ENCODE assay signal across 16 cellular contexts in the genomic region with DNA sequence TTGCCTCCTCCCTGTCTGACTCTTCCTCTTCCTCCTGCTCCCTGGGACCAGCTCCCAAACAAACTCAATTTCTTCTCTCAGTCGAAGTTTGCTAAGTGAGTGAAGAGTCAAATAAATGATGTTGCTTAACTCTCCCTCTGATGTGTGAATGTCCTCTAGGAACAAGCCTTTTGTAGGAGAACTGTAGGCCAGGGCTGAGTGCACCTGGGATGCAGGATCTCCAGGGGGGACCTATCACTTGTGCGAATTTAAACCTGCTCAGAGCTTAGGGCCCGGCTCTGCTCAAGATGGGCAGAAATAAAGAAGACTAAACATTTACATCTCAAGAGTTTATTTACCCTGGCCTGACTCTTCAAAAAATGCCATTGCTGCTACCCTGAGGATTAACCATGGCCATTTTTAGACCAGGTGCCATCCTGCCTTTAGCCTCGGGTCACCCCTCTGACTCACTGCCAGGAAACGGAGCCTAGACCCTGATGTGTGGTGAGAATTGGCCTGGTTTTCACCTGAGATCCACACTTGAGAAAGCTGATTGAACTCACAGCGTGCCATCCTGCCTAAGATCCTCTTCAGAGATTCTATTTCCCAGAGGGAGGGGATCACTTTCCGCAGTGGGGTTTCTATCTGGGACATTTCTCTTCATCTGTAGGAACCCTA.
A peak's percentile ranks its signal among the peaks of the same experiment; 100 is the strongest.
DNase-seq lines count a peak whose midpoint lies in the region; ATAC-seq and TF ChIP-seq lines count a peak whose summit lies in the region.
"Had no signal": no experiment of that assay in that cellular context is flagged by ENCODE, and none has a peak within 500 bp of the region (broad histone marks: within the 10 kb centered on the region; RNA-seq: fewer than 3 reads in every experiment).

No MANE protein-coding gene starts in this region.

- H3K36me3 ChIP-seq in left ventricle myocardium inferior (no peaks in the 10 kb centered on the region), RWPE2 (ENCODE audit: low read depth) (no peaks in the 10 kb centered on the region), mesenchymal stem cell (ENCODE audit: control insufficient read depth in 1 of 2, insufficient read depth in 2 of 2, low read depth in 1 of 2, low read length in 2 of 2) (no peaks in the 10 kb centered on the region), brain microvascular endothelial cell (replicated peaks) (no peaks in the 10 kb centered on the region), MG63 (no peaks in the 10 kb centered on the region)
- H3K36me3 ChIP-seq: thyroid gland had no signal

- H2BK120ac ChIP-seq in mesenchymal stem cell (ENCODE audit: low read depth, low read length): peak overlapping the region; percentile 66

- H3K9ac ChIP-seq in mesenchymal stem cell (ENCODE audit: low read length): peak overlapping the region; percentile 2

- H3K4me2 ChIP-seq in mesenchymal stem cell (ENCODE audit: low read length, poor library complexity, severe bottlenecking): no peak overlapping the region

- no peak overlapping the region for H2BK15ac ChIP-seq in mesenchymal stem cell (ENCODE audit: low read depth, poor library complexity, severe bottlenecking)

- H3K27ac ChIP-seq in left ventricle myocardium inferior (replicated peaks): peak overlapping the region; percentile 87
- no peak overlapping the region for H3K27ac ChIP-seq in RWPE2 (ENCODE audit: poor library complexity, severe bottlenecking)
- H3K27ac ChIP-seq in mesenchymal stem cell (ENCODE audit: low read length, poor library complexity, severe bottlenecking): no peak overlapping the region
- no peak overlapping the region for H3K27ac ChIP-seq in brain microvascular endothelial cell
- H3K27ac ChIP-seq: thyroid gland had no signal

- in situ Hi-C loops in brain microvascular endothelial cell (cut with HindIII; ENCODE audit: low pct_ligation_motif_present, low sequenced_read_pairs): no loop called here

- peak overlapping the region; percentile 93 for H4K91ac ChIP-seq in mesenchymal stem cell (ENCODE audit: low read length)

- H2AFZ ChIP-seq in mesenchymal stem cell (ENCODE audit: low read depth, low read length): no peak overlapping the region

- H3K4ac ChIP-seq in mesenchymal stem cell (ENCODE audit: low read depth in 1 of 2, low read length in 2 of 2): peak overlapping the region; percentile 60 to 80

- no peak for TF ChIP-seq CTCF in left ventricle myocardium inferior (IDR thresholded peaks at IDR 0.05; ENCODE audit: borderline replicate concordance)
- TF ChIP-seq CTCF in RWPE2 (IDR thresholded peaks at IDR 0.05; ENCODE audit: poor library complexity, severe bottlenecking): no peak
- no peak for TF ChIP-seq CTCF in brain microvascular endothelial cell (IDR thresholded peaks at IDR 0.05; ENCODE audit: low read depth, low read length, missing control alignments)

- H3K9me3 ChIP-seq in left ventricle myocardium inferior (replicated peaks): no peaks in the 10 kb centered on the region
- no peaks in the 10 kb centered on the region for H3K9me3 ChIP-seq in RWPE2 (ENCODE audit: severe bottlenecking)
- H3K9me3 ChIP-seq in mesenchymal stem cell (ENCODE audit: control insufficient read depth, low read length): no peaks in the 10 kb centered on the region
- no peaks in the 10 kb centered on the region for H3K9me3 ChIP-seq in MG63
- H3K9me3 ChIP-seq: thyroid gland had no signal

- H2BK5ac ChIP-seq in mesenchymal stem cell (ENCODE audit: low read depth, low read length, poor library complexity, severe bottlenecking): no peak overlapping the region

- WGBS in mesenchymal stem cell: 85% methylated on average over 6 of the region's 7 CpGs

- no peaks in the 10 kb centered on the region for H3K79me1 ChIP-seq in mesenchymal stem cell (replicated peaks; ENCODE audit: low read length, poor library complexity, severe bottlenecking)

- peak overlapping the region; percentile 77 to 79 for H3K18ac ChIP-seq in mesenchymal stem cell (ENCODE audit: low read depth in 1 of 2, low read length in 2 of 2)

- no peak for DNase-seq in left ventricle myocardium inferior
- no peak for DNase-seq in left cardiac atrium
- DNase-seq in RWPE2 (ENCODE audit: low spot score): peak; percentile 27
- no peak for DNase-seq in mesenchymal stem cell
- no peak for DNase-seq in brain microvascular endothelial cell
- DNase-seq in NCI-H2107 treated with DMSO at 0.1 percent for 48 hours (lab: John Stamatoyannopoulos, UW; ENCODE audit: unreplicated experiment): no peak
- no peak for DNase-seq in MG63
- DNase-seq: activated CD4-positive, alpha-beta T cell treated with anti-CD3 and anti-CD28 coated beads for 4 hours; activated naive CD4-positive, alpha-beta T cell treated with anti-CD3 and anti-CD28 coated beads for 36 hours; aorta; mesendoderm; NCI-H1417 treated with DMSO at 0.1 percent for 48 hours; NCI-H774; thyroid gland had no signal

- H3K4me1 ChIP-seq in left ventricle myocardium inferior: peaks cover 76% of the 10 kb centered on the region
- peaks cover 42% of the 10 kb centered on the region for H3K4me1 ChIP-seq in RWPE2 (ENCODE audit: insufficient read depth, poor library complexity, severe bottlenecking)
- H3K4me1 ChIP-seq in mesenchymal stem cell (ENCODE audit: control insufficient read depth, insufficient read depth, low read depth, low read length): peaks cover 30% of the 10 kb centered on the region

- H3K4me3 ChIP-seq in left ventricle myocardium inferior: no peak overlapping the region
- H3K4me3 ChIP-seq in RWPE2 (ENCODE audit: severe bottlenecking): no peak overlapping the region
- no peak overlapping the region for H3K4me3 ChIP-seq in mesenchymal stem cell (ENCODE audit: insufficient read depth in 1 of 2, low read depth in 1 of 2, low read length in 2 of 2)
- no peak overlapping the region for H3K4me3 ChIP-seq in brain microvascular endothelial cell (ENCODE audit: low read depth, low read length)
- no peak overlapping the region for H3K4me3 ChIP-seq in MG63
- H3K4me3 ChIP-seq: thyroid gland had no signal

- H2BK12ac ChIP-seq in mesenchymal stem cell (ENCODE audit: low read length in 2 of 2): peak overlapping the region; percentile 85 to 86

- peak overlapping the region; percentile 78 for H4K8ac ChIP-seq in mesenchymal stem cell (ENCODE audit: low read length)

- no peak overlapping the region for H2AK5ac ChIP-seq in mesenchymal stem cell (ENCODE audit: low read length, severe bottlenecking)

- H3K27me3 ChIP-seq in left ventricle myocardium inferior (ENCODE audit: low read depth) (no peaks in the 10 kb centered on the region), RWPE2 (ENCODE audit: insufficient read depth, poor library complexity, severe bottlenecking) (no peaks in the 10 kb centered on the region), mesenchymal stem cell (ENCODE audit: control insufficient read depth in 1 of 2, insufficient read depth in 1 of 2, low read length in 2 of 2) (no peaks in the 10 kb centered on the region), brain microvascular endothelial cell (replicated peaks) (no peaks in the 10 kb centered on the region), MG63 (no peaks in the 10 kb centered on the region)
- H3K27me3 ChIP-seq: thyroid gland had no signal

- H3K14ac ChIP-seq in mesenchymal stem cell (ENCODE audit: low read length in 2 of 2): no peak overlapping the region

- no peak for ATAC-seq in left cardiac atrium
- ATAC-seq in RWPE2 (ENCODE audit: low read depth): peak; percentile 43; the same call in 2 of the 3 replicates
- ATAC-seq in HG03378 (IDR thresholded peaks at IDR 0.05; ENCODE audit: unreplicated experiment): no peak
- ATAC-seq: SK-N-SH treated with all-trans-retinoic acid at 6 μM for 48 hours had no signal

- H3K23ac ChIP-seq in mesenchymal stem cell (ENCODE audit: low read length in 2 of 2): no peak overlapping the region

- intact Hi-C loops in left ventricle myocardium inferior (cut with micrococcal nuclease): no loop called here
- intact Hi-C loops in left cardiac atrium (cut with DNase I): no loop called here
